Comparison of ENCODE assay signal across 8 cellular contexts in genomic region chr2:27050281-27050995, GRCh38. TPM values are rescaled to one million over a fixed set of nuclear protein-coding genes. Genes with fewer than 3 reads are reported as not detected.
A peak's percentile ranks its signal among the peaks of the same experiment; 100 is the strongest.
DNase-seq lines count a peak whose midpoint lies in the region; ATAC-seq and TF ChIP-seq lines count a peak whose summit lies in the region.

No MANE protein-coding gene starts in this region.

- H3K4me3 ChIP-seq in AG04450 (ENCODE audit: low read depth, low read length), result peak overlapping the region; percentile 93
- peak overlapping the region; percentile 86 for H3K4me3 ChIP-seq in WI38 (ENCODE audit: low read depth, low read length)
- peak overlapping the region; percentile 91 to 97 for H3K4me3 ChIP-seq in cardiac fibroblast (replicated peaks in 1 of 2; ENCODE audit: low read depth in 2 of 2, low read length in 2 of 2)

- H3K27ac ChIP-seq in AG04450 (ENCODE audit: low read depth, low read length), result peak overlapping the region; percentile 70

- H3K9me3 ChIP-seq in AG04450 (ENCODE audit: control insufficient read depth, insufficient read depth, low read length), result no peaks in the 10 kb centered on the region; the same call in 1 of the 2 replicates

- POLR2A ChIA-PET in AG04450 (lab: Yijun Ruan, JAX), result interaction anchor here (0.8 to 7.6 kb wide), 15 partner anchors 9 to 265 kb away, joined by 3 to 53 read pairs (median 4); partner anchors contain the start of genes EMILIN1, KHK, OST4 and PREB

- no peaks in the 10 kb centered on the region for H3K27me3 ChIP-seq in AG04450 (ENCODE audit: control insufficient read depth, insufficient read depth, low read length)

- DNase-seq in AG04450 (ENCODE audit: low read depth, low spot score) (peak; percentile 95), NCI-H2196 treated with DMSO at 0.1 percent for 48 hours (lab: John Stamatoyannopoulos, UW; ENCODE audit: unreplicated experiment) (peak; percentile 90), cardiac fibroblast (ENCODE audit: low read depth in 2 of 2) (peak; percentile 95 to 98), iris pigment epithelial cell (ENCODE audit: low read depth) (peak; percentile 92)
- peak; percentile 89 to 92 for DNase-seq in stimulated activated CD4-positive, alpha-beta T cell treated with anti-CD3 and anti-CD28 coated beads, Interleukin-12 subunit alpha, Interleukin-12 subunit beta, amount 100 ng/mL, for 24 hours (ENCODE audit: low read depth in 2 of 2)

- CTCF ChIA-PET in AG04450 (lab: Charles Lee), result interaction anchor here (0.9 to 1.2 kb wide), 5 partner anchors 31 to 204 kb away, joined by 3 to 9 read pairs (median 5); partner anchors contain the start of gene KHK

- ATAC-seq in GM18873 (IDR thresholded peaks at IDR 0.05; ENCODE audit: low FRiP score, unreplicated experiment) (peak; percentile 45), HG03135 (IDR thresholded peaks at IDR 0.05; ENCODE audit: unreplicated experiment) (peak; percentile 57)

- TF ChIP-seq CTCF in AG04450 (IDR thresholded peaks at IDR 0.05; ENCODE audit: low read depth, low read length), result peak; percentile 57
- TF ChIP-seq CTCF in WI38 (IDR thresholded peaks at IDR 0.05; ENCODE audit: low read depth, low read length), result peak; percentile 33
- TF ChIP-seq CTCF in cardiac fibroblast (IDR thresholded peaks at IDR 0.05; ENCODE audit: low read depth, low read length), result peak; percentile 58

RNA-seq across cellular contexts. Expression of gene AGBL5, which starts 1.0 kb away (rescaled TPM):
- 40.9 and 41.6 TPM in 2 replicates for polyA plus RNA-seq in AG04450 (2011; rRNA removed)
- 48.8 and 61.3 TPM in 2 replicates for polyA minus RNA-seq in AG04450 (2011; rRNA and poly(A)+ RNA removed)

RNA-seq across cellular contexts. Expression of gene TMEM214, which starts 17.7 kb away (rescaled TPM):
- polyA plus RNA-seq in AG04450 (2011; rRNA removed), result 121 and 145 TPM in 2 replicates
- polyA minus RNA-seq in AG04450 (2011; rRNA and poly(A)+ RNA removed), result 184 and 258 TPM in 2 replicates

RNA-seq across cellular contexts. Expression of gene OST4, which starts 21.0 kb away (rescaled TPM):
- 679 and 783 TPM in 2 replicates for polyA plus RNA-seq in AG04450 (2011; rRNA removed)
- 283 and 456 TPM in 2 replicates for polyA minus RNA-seq in AG04450 (2011; rRNA and poly(A)+ RNA removed)

RNA-seq across cellular contexts. Expression of gene EMILIN1, which starts 28.0 kb away (rescaled TPM):
- 68.3 and 96.0 TPM in 2 replicates for polyA plus RNA-seq in AG04450 (2011; rRNA removed)
- 59.0 and 64.7 TPM in 2 replicates for polyA minus RNA-seq in AG04450 (2011; rRNA and poly(A)+ RNA removed)

RNA-seq across cellular contexts. Expression of gene KHK, which starts 36.1 kb away (rescaled TPM):
- 0.37 and 0.79 TPM in 2 replicates for polyA plus RNA-seq in AG04450 (2011; rRNA removed)
- 0.70 and 1.1 TPM in 2 replicates for polyA minus RNA-seq in AG04450 (2011; rRNA and poly(A)+ RNA removed)

Comparison
In these comparisons a context has a peak if more than half of its experiments do, and no peak if none do; other contexts are left out.
1. Peak in every context shown above with its lines: DNase-seq, ATAC-seq, H3K4me3 ChIP-seq and H3K27ac ChIP-seq.